ENCODE assay signal across 1 cellular context in the genomic region with DNA sequence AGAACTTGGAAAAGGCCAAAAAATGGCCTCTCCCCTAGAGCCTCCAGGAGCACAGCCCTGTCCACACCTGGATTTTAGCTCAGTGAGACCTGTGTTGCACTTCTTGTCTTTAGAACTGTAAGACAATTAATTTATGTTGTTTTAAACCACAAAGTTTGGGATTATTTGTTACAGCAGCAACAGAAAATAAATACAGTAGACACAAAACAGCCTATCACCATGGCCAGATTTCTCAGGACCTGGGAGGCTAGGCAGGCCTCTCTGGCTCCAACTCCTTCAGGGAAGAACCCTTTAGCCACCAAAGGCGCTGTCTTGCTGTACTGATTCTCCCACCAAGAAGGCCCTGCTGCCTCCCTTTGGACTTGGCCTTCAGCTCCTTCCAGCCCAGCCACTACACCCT.
A peak's percentile ranks its signal among the peaks of the same experiment; 100 is the strongest.
TF ChIP-seq lines count a peak whose summit lies in the region.

No MANE protein-coding gene starts in this region.

TF ChIP-seq in HepG2, 621 proteins besides CTCF, POLR2A, EP300 and RAD21:
- TF ChIP-seq, protein P1, sequence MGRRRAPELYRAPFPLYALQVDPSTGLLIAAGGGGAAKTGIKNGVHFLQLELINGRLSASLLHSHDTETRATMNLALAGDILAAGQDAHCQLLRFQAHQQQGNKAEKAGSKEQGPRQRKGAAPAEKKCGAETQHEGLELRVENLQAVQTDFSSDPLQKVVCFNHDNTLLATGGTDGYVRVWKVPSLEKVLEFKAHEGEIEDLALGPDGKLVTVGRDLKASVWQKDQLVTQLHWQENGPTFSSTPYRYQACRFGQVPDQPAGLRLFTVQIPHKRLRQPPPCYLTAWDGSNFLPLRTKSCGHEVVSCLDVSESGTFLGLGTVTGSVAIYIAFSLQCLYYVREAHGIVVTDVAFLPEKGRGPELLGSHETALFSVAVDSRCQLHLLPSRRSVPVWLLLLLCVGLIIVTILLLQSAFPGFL (CRISPR knock-in tag; IDR thresholded peaks at IDR 0.05) = no peak
- 0 out of 2 replicates have a peak, but pooled peaks have one; percentile 58 for TF ChIP-seq ZNF12 (CRISPR knock-in tag; IDR thresholded peaks at IDR 0.05)
